ENCODE assay signal across 8 cellular contexts in genomic region chr14:96391293-96392118, GRCh38. TPM values are rescaled to one million over a fixed set of nuclear protein-coding genes. Genes with fewer than 3 reads are reported as not detected.
DNase-seq lines count a peak whose midpoint lies in the region; ATAC-seq, FAIRE-seq and TF ChIP-seq lines count a peak whose summit lies in the region.

No MANE protein-coding gene starts in this region.

- H3K27ac Mint-ChIP-seq in activated B cell treated with CpG ODN at 0.5 μM for 24 hours, result peak overlapping the region; percentile 88

- H2AFZ ChIP-seq in keratinocyte (ENCODE audit: control insufficient read depth, low read length), result peak overlapping the region; percentile 92

- POLR2A ChIA-PET in activated B cell treated with CpG ODN at 0.5 μM for 24 hours (lab: Charles Lee), result interaction anchor here (0.5 to 1.3 kb wide), 5 partner anchors 10 to 29 kb away, joined by 3 to 5 read pairs (median 3); partner anchors contain the start of genes ATG2B and GSKIP

- intact Hi-C loops in activated B cell treated with CpG ODN at 0.5 μM for 24 hours (cut with micrococcal nuclease), result loop anchor here (1.0 to 2.0 kb wide), 5 partner anchors 28 to 857 kb away; partner anchors contain the start of genes ATG2B, GSKIP, PAPOLA and VRK1

- H3K27me3 ChIP-seq in keratinocyte (ENCODE audit: control insufficient read depth, extremely low read depth, insufficient read depth, low read length), result no peaks in the 10 kb centered on the region

- CTCF ChIA-PET in activated B cell treated with CpG ODN at 0.5 μM for 24 hours (lab: Charles Lee), result interaction anchor here (1.5 kb wide), 1 partner anchor 24 kb away, joined by 3 read pairs; no protein-coding TSS in a partner anchor

- DNase-seq in AG09309 (ENCODE audit: low read depth) (peak; percentile 48), NCI-H2227 treated with DMSO at 0.1 percent for 48 hours (lab: John Stamatoyannopoulos, UW) (peak; percentile 95), activated B cell treated with CpG ODN at 0.5 μM for 24 hours (peak; percentile 100), keratinocyte (ENCODE audit: low read depth, low spot score) (peak; percentile 65)
- DNase-seq in central memory CD4-positive, alpha-beta T cell, result peak; percentile 99
- peak; percentile 99 to 100 (median 99) for DNase-seq in stimulated activated CD4-positive, alpha-beta T cell treated with anti-CD3 and anti-CD28 coated beads, Interleukin-12 subunit alpha, Interleukin-12 subunit beta, amount 100 ng/mL, for 48 hours (ENCODE audit: low read depth in 2 of 3, low spot score in 1 of 3)

- in situ Hi-C loops in GM18951 (cut with MboI; ENCODE audit: low sequenced_read_pairs, unreplicated experiment), result no loop called here

- no peaks in the 10 kb centered on the region for H3K79me2 ChIP-seq in keratinocyte (ENCODE audit: control insufficient read depth, insufficient read depth, low read length)

- no peaks in the 10 kb centered on the region for H3K36me3 ChIP-seq in keratinocyte (ENCODE audit: control insufficient read depth in 2 of 2, extremely low read depth in 1 of 2, insufficient read depth in 2 of 2, low read length in 2 of 2)

- no peaks in the 10 kb centered on the region for H3K9me1 ChIP-seq in keratinocyte (ENCODE audit: control insufficient read depth, extremely low read depth, insufficient read depth, low read length)

- ATAC-seq in HG03175 (IDR thresholded peaks at IDR 0.05; ENCODE audit: unreplicated experiment) (peak; percentile 85), activated B cell treated with CpG ODN at 0.5 μM for 24 hours (ENCODE audit: low read depth) (peak; percentile 93)

- H3K27me3 Mint-ChIP-seq in activated B cell treated with CpG ODN at 0.5 μM for 24 hours, result peaks cover 3% of the 10 kb centered on the region

- TF ChIP-seq POLR2A in GM18951 (IDR thresholded peaks at IDR 0.05; ENCODE audit: extremely low read depth, insufficient read depth, insufficient read length), result peak; percentile 80

- H4K20me1 ChIP-seq in keratinocyte (ENCODE audit: control insufficient read depth, extremely low read depth, insufficient read depth, low read length), result no peaks in the 10 kb centered on the region

- no peak for TF ChIP-seq CTCF in AG09309 (IDR thresholded peaks at IDR 0.05; ENCODE audit: control insufficient read depth, insufficient read depth, low read depth, low read length, missing control alignments)
- no peak for TF ChIP-seq CTCF in activated B cell treated with CpG ODN at 0.5 μM for 24 hours (IDR thresholded peaks at IDR 0.05)
- no peak for TF ChIP-seq CTCF in keratinocyte (optimal IDR thresholded peaks at IDR 0.05 in 1 of 3, IDR thresholded peaks at IDR 0.05 in 1 of 3, conservative IDR thresholded peaks at IDR 0.05 in 1 of 3; ENCODE audit: extremely low read depth in 1 of 3, insufficient read depth in 2 of 3, low read length in 3 of 3)

- H3K4me2 ChIP-seq in keratinocyte (ENCODE audit: control insufficient read depth, extremely low read depth, insufficient read depth, low read depth, low read length), result peak overlapping the region; percentile 70

- peaks cover 6% of the 10 kb centered on the region for H3K4me1 Mint-ChIP-seq in activated B cell treated with CpG ODN at 0.5 μM for 24 hours

- peaks cover 4% of the 10 kb centered on the region for H3K4me1 ChIP-seq in keratinocyte (ENCODE audit: control insufficient read depth, extremely low read depth, insufficient read depth, low read length)

- dilution Hi-C loops in keratinocyte (cut with MboI; ENCODE audit: extremely low pct_ligation_motif_present, low sequenced_read_pairs), result no loop called here

- H3K4me3 ChIP-seq in AG09309 (ENCODE audit: control insufficient read depth, low read depth, low read length), result peak overlapping the region; percentile 82
- H3K4me3 ChIP-seq in keratinocyte (ENCODE audit: control insufficient read depth in 2 of 3, extremely low read depth in 1 of 3, insufficient read depth in 2 of 3, low read depth in 1 of 3, low read length in 3 of 3), result peak overlapping the region; percentile 61 to 84 (median 83)

- no peak overlapping the region for H3K27ac ChIP-seq in keratinocyte (ENCODE audit: control insufficient read depth, insufficient read depth, low read length)

- H3K36me3 Mint-ChIP-seq in activated B cell treated with CpG ODN at 0.5 μM for 24 hours (ENCODE audit: low read depth), result peaks cover under 1% of the 10 kb centered on the region

- peak overlapping the region; percentile 76 for H3K9ac ChIP-seq in keratinocyte (ENCODE audit: control insufficient read depth, extremely low read depth, insufficient read depth, low read length)

- no peak for FAIRE-seq in keratinocyte (lab: Jason Lieb, UNC)

- H3K4me3 Mint-ChIP-seq in activated B cell treated with CpG ODN at 0.5 μM for 24 hours, result peak overlapping the region; percentile 91

- H3K9me3 Mint-ChIP-seq in activated B cell treated with CpG ODN at 0.5 μM for 24 hours, result no peaks in the 10 kb centered on the region

- H3K9me3 ChIP-seq in keratinocyte (ENCODE audit: control insufficient read depth, low read depth, low read length), result no peaks in the 10 kb centered on the region

RNA-seq across cellular contexts. Expression of gene AK7, which starts 0.4 kb away (rescaled TPM):
- total RNA-seq in activated B cell treated with CpG ODN at 0.5 μM for 24 hours, result 0.51 and 1.2 TPM in 2 replicates
- polyA plus RNA-seq in keratinocyte, result 0.53 to 1.3 TPM (median 0.84 TPM) in 3 replicates
- 0.60 TPM for polyA plus RNA-seq in keratinocyte (2011; ENCODE audit: low read depth)
- 0.53 and 0.74 TPM in 2 replicates for polyA plus RNA-seq in keratinocyte (2011; cell fraction: cytosol; rRNA removed)
- polyA plus RNA-seq in keratinocyte (2011; cell fraction: nucleus; rRNA removed), result 0.56 and 0.59 TPM in 2 replicates
- 0.30 and 0.86 TPM in 2 replicates for polyA plus RNA-seq in keratinocyte (2012; ENCODE audit: low replicate concordance)
- polyA minus RNA-seq in keratinocyte, result 0.53 to 0.67 TPM in 2 of 3 replicates, not detected in the other
- polyA minus RNA-seq in keratinocyte (2011; cell fraction: cytosol; rRNA and poly(A)+ RNA removed), result not detected
- 0.70 TPM in 1 of 2 replicates, not detected in the other for polyA minus RNA-seq in keratinocyte (2011; cell fraction: nucleus; rRNA and poly(A)+ RNA removed)

RNA-seq across cellular contexts. Expression of gene GSKIP, which starts 28.2 kb away (rescaled TPM):
- total RNA-seq in activated B cell treated with CpG ODN at 0.5 μM for 24 hours, result 11.4 and 15.3 TPM in 2 replicates
- polyA plus RNA-seq in keratinocyte, result 37.3 to 51.1 TPM (median 42.3 TPM) in 3 replicates
- polyA plus RNA-seq in keratinocyte (2011; ENCODE audit: low read depth), result 61.1 TPM
- polyA plus RNA-seq in keratinocyte (2011; cell fraction: cytosol; rRNA removed), result 41.0 and 77.6 TPM in 2 replicates
- polyA plus RNA-seq in keratinocyte (2011; cell fraction: nucleus; rRNA removed), result 27.4 and 37.9 TPM in 2 replicates
- polyA plus RNA-seq in keratinocyte (2012; ENCODE audit: low replicate concordance), result 36.3 and 48.6 TPM in 2 replicates
- polyA minus RNA-seq in keratinocyte, result 8.8 to 48.9 TPM (median 33.2 TPM) in 3 replicates
- polyA minus RNA-seq in keratinocyte (2011; cell fraction: cytosol; rRNA and poly(A)+ RNA removed), result 27.6 TPM
- 13.3 and 16.7 TPM in 2 replicates for polyA minus RNA-seq in keratinocyte (2011; cell fraction: nucleus; rRNA and poly(A)+ RNA removed)

RNA-seq across cellular contexts. Expression of gene ATG2B, which starts 28.4 kb away (rescaled TPM):
- 19.4 and 21.0 TPM in 2 replicates for total RNA-seq in activated B cell treated with CpG ODN at 0.5 μM for 24 hours
- 9.4 to 11.4 TPM (median 9.5 TPM) in 3 replicates for polyA plus RNA-seq in keratinocyte
- polyA plus RNA-seq in keratinocyte (2011; ENCODE audit: low read depth), result 12.2 TPM
- 4.7 and 8.5 TPM in 2 replicates for polyA plus RNA-seq in keratinocyte (2011; cell fraction: cytosol; rRNA removed)
- polyA plus RNA-seq in keratinocyte (2011; cell fraction: nucleus; rRNA removed), result 17.9 and 19.0 TPM in 2 replicates
- 4.8 and 5.9 TPM in 2 replicates for polyA plus RNA-seq in keratinocyte (2012; ENCODE audit: low replicate concordance)
- 11.6 to 21.1 TPM (median 14.0 TPM) in 3 replicates for polyA minus RNA-seq in keratinocyte
- polyA minus RNA-seq in keratinocyte (2011; cell fraction: cytosol; rRNA and poly(A)+ RNA removed), result 7.7 TPM
- 29.1 and 42.2 TPM in 2 replicates for polyA minus RNA-seq in keratinocyte (2011; cell fraction: nucleus; rRNA and poly(A)+ RNA removed)

Comparison
In these comparisons a context has a peak if more than half of its experiments do, and no peak if none do; other contexts are left out.
1. DNase-seq: peak in every context shown above with its lines; median percentile 100 in activated B cell treated with CpG ODN at 0.5 μM for 24 hours; 99 in central memory CD4-positive, alpha-beta T cell; 99 in stimulated activated CD4-positive, alpha-beta T cell treated with anti-CD3 and anti-CD28 coated beads, Interleukin-12 subunit alpha, Interleukin-12 subunit beta, amount 100 ng/mL, for 48 hours; 95 in NCI-H2227 treated with DMSO at 0.1 percent for 48 hours; 65 in keratinocyte; 48 in AG09309.